ENCODE assay signal across 18 cellular contexts in the genomic region with DNA sequence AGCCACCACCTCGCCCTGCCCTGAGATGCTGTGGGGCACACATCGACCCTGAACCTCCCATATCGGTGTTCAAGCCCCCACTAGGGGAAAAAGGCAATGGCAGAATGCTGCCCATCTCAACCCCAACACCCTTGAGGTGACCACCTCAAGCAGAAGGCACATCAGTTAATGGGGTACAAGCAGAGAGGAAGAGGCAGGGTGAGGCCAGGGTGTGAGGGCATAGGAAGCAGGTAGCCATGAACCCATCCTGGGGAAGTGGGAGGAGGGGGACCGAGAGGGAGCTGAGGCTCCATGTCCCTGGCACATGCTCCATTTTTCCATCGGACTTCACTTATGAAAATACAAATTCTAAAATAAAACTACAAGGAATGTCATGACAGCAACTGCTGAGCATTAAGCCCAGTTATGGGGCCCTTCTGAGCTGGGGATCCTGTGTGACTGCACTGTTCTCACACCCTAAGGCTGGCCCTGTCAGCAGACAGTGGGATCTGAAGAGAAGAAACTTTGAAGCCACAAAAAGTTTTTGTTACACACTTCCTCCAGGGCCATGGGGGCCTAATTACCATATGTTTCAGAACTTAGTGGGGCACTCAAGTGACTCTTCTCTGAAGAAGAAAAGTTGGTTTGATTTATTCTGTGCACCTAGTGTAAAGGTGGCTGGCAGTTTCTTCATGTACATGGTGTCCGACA.
A peak's percentile ranks its signal among the peaks of the same experiment; 100 is the strongest.
DNase-seq lines count a peak whose midpoint lies in the region; ATAC-seq and TF ChIP-seq lines count a peak whose summit lies in the region.
"Had no signal": no experiment of that assay in that cellular context is flagged by ENCODE, and none has a peak within 500 bp of the region (broad histone marks: within the 10 kb centered on the region; RNA-seq: fewer than 3 reads in every experiment).

No MANE protein-coding gene starts in this region.

- H3K4me3 ChIP-seq in OCI-LY3 (ENCODE audit: low read length) (no peak overlapping the region), trophoblast cell (ENCODE audit: low read depth, low read length) (no peak overlapping the region), neural progenitor cell (no peak overlapping the region)
- H3K4me3 ChIP-seq: A549 had no signal

- no peaks in the 10 kb centered on the region for H3K36me3 ChIP-seq in OCI-LY3 (replicated peaks; ENCODE audit: low read depth, low read length)
- no peaks in the 10 kb centered on the region for H3K36me3 ChIP-seq in trophoblast cell (ENCODE audit: control insufficient read depth in 1 of 2, insufficient read depth in 2 of 2, low read length in 2 of 2)
- no peaks in the 10 kb centered on the region for H3K36me3 ChIP-seq in neural progenitor cell

- H3K4me2 ChIP-seq in OCI-LY3 (ENCODE audit: low read length) (peak overlapping the region; percentile 5), trophoblast cell (ENCODE audit: low read length) (no peak overlapping the region), neural progenitor cell (no peak overlapping the region)
- H3K4me2 ChIP-seq: A549, SK-N-SH had no signal

- H3K4me1 ChIP-seq in OCI-LY3 (ENCODE audit: low read length) (peaks cover 28% of the 10 kb centered on the region), trophoblast cell (ENCODE audit: control insufficient read depth in 1 of 2, insufficient read depth in 2 of 2, low read length in 2 of 2) (no peaks in the 10 kb centered on the region), neural progenitor cell (peaks cover 8% of the 10 kb centered on the region)

- H3K9me3 Mint-ChIP-seq in neural progenitor cell: peaks cover 21% of the 10 kb centered on the region
- H3K9me3 Mint-ChIP-seq: CD4-positive, alpha-beta T cell had no signal

- no peak overlapping the region for H3K4ac ChIP-seq in trophoblast cell (ENCODE audit: low read depth, low read length)

- no peak overlapping the region for H3K18ac ChIP-seq in trophoblast cell (ENCODE audit: low read length)

- no peak overlapping the region for H3K4me3 Mint-ChIP-seq in neural progenitor cell
- H3K4me3 Mint-ChIP-seq: CD4-positive, alpha-beta T cell; HFFc6; IgD-negative memory B cell had no signal

- H2BK5ac ChIP-seq in trophoblast cell (ENCODE audit: low read depth, low read length, poor library complexity): no peak overlapping the region

- no peak overlapping the region for H2BK12ac ChIP-seq in trophoblast cell (ENCODE audit: low read length)

- intact Hi-C loops in left ventricle myocardium superior (cut with micrococcal nuclease): no loop called here

- no peak overlapping the region for H4K12ac ChIP-seq in trophoblast cell (ENCODE audit: low read depth, low read length)

- H3K23ac ChIP-seq in trophoblast cell (ENCODE audit: low read length): no peak overlapping the region

- H4K20me1 ChIP-seq in OCI-LY3 (ENCODE audit: insufficient read depth, low read length): no peaks in the 10 kb centered on the region
- no peaks in the 10 kb centered on the region for H4K20me1 ChIP-seq in neural progenitor cell (ENCODE audit: low read depth)

- TF ChIP-seq CTCF in OCI-LY3 (IDR thresholded peaks at IDR 0.05; ENCODE audit: low read depth, low read length): no peak
- TF ChIP-seq CTCF in neural progenitor cell (IDR thresholded peaks at IDR 0.05): no peak

- H3K9ac ChIP-seq in OCI-LY3 (ENCODE audit: low read length): no peak overlapping the region
- H3K9ac ChIP-seq in trophoblast cell (ENCODE audit: low read length): no peak overlapping the region
- no peak overlapping the region for H3K9ac ChIP-seq in neural progenitor cell
- H3K9ac ChIP-seq: SK-N-SH had no signal

- H4K91ac ChIP-seq in trophoblast cell (ENCODE audit: low read depth, low read length): no peak overlapping the region

- H3K14ac ChIP-seq in trophoblast cell (ENCODE audit: low read length): no peak overlapping the region

- H3K79me1 ChIP-seq in trophoblast cell (ENCODE audit: low read length): no peaks in the 10 kb centered on the region

- no peaks in the 10 kb centered on the region for H3F3A ChIP-seq in neural progenitor cell (ENCODE audit: low read depth)

- H2BK120ac ChIP-seq in trophoblast cell (ENCODE audit: insufficient read depth, low read length, poor library complexity): no peak overlapping the region

- DNase-seq in trophoblast cell (no peak), neural progenitor cell (ENCODE audit: low spot score) (no peak), left ventricle myocardium superior (no peak), inferior parietal cortex (ENCODE audit: extremely low spot score) (no peak)
- DNase-seq: CD4-positive, alpha-beta T cell; EL; HFFc6; MM.1S; NCI-H1092; NCI-H510A treated with DMSO at 0.1 percent for 48 hours; NCI-H774; SHP77; SK-N-SH had no signal

- no peaks in the 10 kb centered on the region for H3K79me2 ChIP-seq in OCI-LY3 (ENCODE audit: low read length)
- H3K79me2 ChIP-seq in trophoblast cell (ENCODE audit: control insufficient read depth, insufficient read depth, low read length, poor library complexity): no peaks in the 10 kb centered on the region
- H3K79me2 ChIP-seq in neural progenitor cell (ENCODE audit: low read depth): no peaks in the 10 kb centered on the region

- peaks cover 2% of the 10 kb centered on the region for H3K27me3 Mint-ChIP-seq in neural progenitor cell (ENCODE audit: insufficient read depth, low read depth)

- H3K27ac ChIP-seq in OCI-LY3 (ENCODE audit: low read length) (no peak overlapping the region), trophoblast cell (ENCODE audit: low read depth, low read length) (no peak overlapping the region), neural progenitor cell (no peak overlapping the region)

- H2AK5ac ChIP-seq in trophoblast cell (ENCODE audit: low read length): peak overlapping the region; percentile 27

- H3K36me3 Mint-ChIP-seq in neural progenitor cell: no peaks in the 10 kb centered on the region
- H3K36me3 Mint-ChIP-seq: IgD-negative memory B cell had no signal

- no peaks in the 10 kb centered on the region for H3K4me1 Mint-ChIP-seq in neural progenitor cell

- H3K27ac Mint-ChIP-seq in neural progenitor cell: no peak overlapping the region
- H3K27ac Mint-ChIP-seq: CD4-positive, alpha-beta T cell; HFFc6; IgD-negative memory B cell had no signal

- H4K8ac ChIP-seq in trophoblast cell (ENCODE audit: low read depth, low read length): no peak overlapping the region

- H3K9me3 ChIP-seq in OCI-LY3 (ENCODE audit: insufficient read depth, low read length) (no peaks in the 10 kb centered on the region), trophoblast cell (ENCODE audit: insufficient read depth, low read depth, low read length) (peaks cover 9% of the 10 kb centered on the region), neural progenitor cell (ENCODE audit: low read depth) (no peaks in the 10 kb centered on the region)
- H3K9me3 ChIP-seq: A549 had no signal

- H2AFZ ChIP-seq in OCI-LY3 (ENCODE audit: low read depth, low read length): no peak overlapping the region
- H2AFZ ChIP-seq in trophoblast cell (ENCODE audit: insufficient read depth, low read length, poor library complexity): no peak overlapping the region
- no peak overlapping the region for H2AFZ ChIP-seq in neural progenitor cell (replicated peaks)

- ATAC-seq in GM18511 (IDR thresholded peaks at IDR 0.05; ENCODE audit: unreplicated experiment) (peak; percentile 54), GM21717 (IDR thresholded peaks at IDR 0.05; ENCODE audit: unreplicated experiment) (peak; percentile 45), left ventricle myocardium superior (no peak)
- ATAC-seq: A549 had no signal

- no CpG with 5 or more reads among the region's 6 CpGs for WGBS in trophoblast cell (ENCODE audit: extremely low coverage, insufficient coverage, insufficient read length)

- H3K27me3 ChIP-seq in OCI-LY3 (ENCODE audit: low read depth, low read length) (no peaks in the 10 kb centered on the region), trophoblast cell (ENCODE audit: insufficient read depth, low read length) (no peaks in the 10 kb centered on the region), neural progenitor cell (no peaks in the 10 kb centered on the region)
